ENCODE assay signal across 8 cellular contexts in genomic region chr2:203534486-203535077, GRCh38. TPM values are rescaled to one million over a fixed set of nuclear protein-coding genes. Genes with fewer than 3 reads are reported as not detected.
DNase-seq lines count a peak whose midpoint lies in the region; TF ChIP-seq lines count a peak whose summit lies in the region.

No MANE protein-coding gene starts in this region.

- H3K4me3 ChIP-seq in HUES48 (ENCODE audit: low read depth, low read length) (peak overlapping the region; percentile 91), muscle layer of colon (ENCODE audit: low read depth in 1 of 2, low read length in 2 of 2) (peak overlapping the region; percentile 67), stomach (peak overlapping the region; percentile 89 to 99 (median 96))

- no peak for TF ChIP-seq EP300 in stomach (IDR thresholded peaks at IDR 0.05)

- H3K27me3 ChIP-seq in HUES48 (ENCODE audit: control insufficient read depth, insufficient read depth, low read length), result no peaks in the 10 kb centered on the region
- no peaks in the 10 kb centered on the region for H3K27me3 ChIP-seq in muscle layer of colon (ENCODE audit: control insufficient read depth in 1 of 2, insufficient read depth in 2 of 2, low read length in 2 of 2)
- H3K27me3 ChIP-seq in stomach, result peaks cover 0 to 7% (median 0%) of the 10 kb centered on the region in 3 donors

- H3K9me3 ChIP-seq in HUES48 (ENCODE audit: control insufficient read depth, insufficient read depth, low read length), result no peaks in the 10 kb centered on the region
- H3K9me3 ChIP-seq in muscle layer of colon (ENCODE audit: low read length), result no peaks in the 10 kb centered on the region
- peaks cover 0 to 7% (median 0%) of the 10 kb centered on the region in 4 donors for H3K9me3 ChIP-seq in stomach

- H3K36me3 ChIP-seq in HUES48 (ENCODE audit: control insufficient read depth, insufficient read depth, low read length) (no peaks in the 10 kb centered on the region), muscle layer of colon (ENCODE audit: insufficient read depth, low read length) (no peaks in the 10 kb centered on the region), stomach (no peaks in the 10 kb centered on the region)

- intact Hi-C loops in stomach (cut with DNase I; ENCODE audit: low total_unique reads), result no loop called here

- H3K27ac ChIP-seq in HUES48 (ENCODE audit: low read depth, low read length) (peak overlapping the region; percentile 81), muscle layer of colon (ENCODE audit: low read depth, low read length) (peak overlapping the region; percentile 71), stomach (peak overlapping the region; percentile 93 to 99 (median 97))

- no peak for TF ChIP-seq CTCF in stomach (IDR thresholded peaks at IDR 0.05)

- peaks cover 21% of the 10 kb centered on the region for H3K4me1 ChIP-seq in HUES48 (ENCODE audit: control insufficient read depth, insufficient read depth, low read length)
- H3K4me1 ChIP-seq in muscle layer of colon (ENCODE audit: insufficient read depth, low read length), result peaks cover 5% of the 10 kb centered on the region
- peaks cover 3 to 42% (median 27%) of the 10 kb centered on the region in 4 donors for H3K4me1 ChIP-seq in stomach

- H3K9ac ChIP-seq in HUES48 (ENCODE audit: low read depth, low read length) (peak overlapping the region; percentile 68), muscle layer of colon (ENCODE audit: low read length) (peak overlapping the region; percentile 17)

- WGBS in stomach, 5 donors, result 0 to 1% (median 0%) methylated on average over 20 to 43 of the region's 43 CpGs

- TF ChIP-seq POLR2A in stomach (IDR thresholded peaks at IDR 0.05), result no peak

- peak; percentile 28 for DNase-seq in ACHN
- DNase-seq in GM19238 (ENCODE audit: insufficient read length, low spot score), result peak; percentile 19
- DNase-seq in activated CD4-positive, alpha-beta T cell treated with anti-CD3 and anti-CD28 coated beads for 48 hours, result peak; percentile 39
- DNase-seq in effector CD8-positive, alpha-beta T cell (lab: John Stamatoyannopoulos, UW), result peak; percentile 7
- DNase-seq in stomach, result no peak
- DNase-seq in mucosa of gallbladder (ENCODE audit: low spot score), result no peak

- in situ Hi-C loops in ACHN (cut with HindIII; ENCODE audit: low pct_ligation_motif_present, low pct_unique_long_range_greater_than_20kb, low sequenced_read_pairs), result no loop called here

RNA-seq across cellular contexts. Expression of gene RAPH1, which starts 0.5 kb away (rescaled TPM):
- 1,000 to 10,000 TPM in 1 of 5 donors, 100 to 1,000 TPM in 1, 10 to 100 TPM in 2, 1 to 10 TPM in 1; 4.7 to 1,062 (median 44.6) TPM for total RNA-seq in stomach
- polyA plus RNA-seq in stomach, result 1 to 10 TPM; 2.5 to 3.7 (median 3.5) TPM
- total RNA-seq in mucosa of gallbladder, result 51.6 TPM

Comparison
In these comparisons a context has a peak if more than half of its experiments do, and no peak if none do; other contexts are left out.
1. DNase-seq: peak in ACHN (single experiment), GM19238 (single experiment), activated CD4-positive, alpha-beta T cell treated with anti-CD3 and anti-CD28 coated beads for 48 hours (single experiment) and effector CD8-positive, alpha-beta T cell (single experiment); none in stomach (single experiment) and mucosa of gallbladder (single experiment).
2. Peak in every context shown above with its lines, with median percentiles within 50 percentile points of each other: H3K27ac ChIP-seq and H3K4me3 ChIP-seq.